8 cellular contexts compared by ENCODE assay signal in genomic region chr16:74667215-74667765, GRCh38. TPM values are rescaled to one million over a fixed set of nuclear protein-coding genes. Genes with fewer than 3 reads are reported as not detected.
DNase-seq lines count a peak whose midpoint lies in the region; ATAC-seq and TF ChIP-seq lines count a peak whose summit lies in the region.

No MANE protein-coding gene starts in this region.

- no peaks in the 10 kb centered on the region for H3K9me3 ChIP-seq in CD4-positive, alpha-beta memory T cell (ENCODE audit: control insufficient read depth in 1 of 2, low read length in 2 of 2)
- H3K9me3 ChIP-seq in endodermal cell (ENCODE audit: control insufficient read depth, low read length) (no peaks in the 10 kb centered on the region), subcutaneous abdominal adipose tissue (ENCODE audit: control insufficient read depth in 5 of 5, low read length in 5 of 5) (no peaks in the 10 kb centered on the region)

- H3K9me3 Mint-ChIP-seq in CD4-positive, alpha-beta memory T cell, result peaks cover 0 to 3% (median 0%) of the 10 kb centered on the region in 8 donors
- H3K9me3 Mint-ChIP-seq in WTC11 (peaks cover 5% of the 10 kb centered on the region), endodermal cell (no peaks in the 10 kb centered on the region)

- peak overlapping the region; percentile 19 to 98 (median 93) for H3K27ac Mint-ChIP-seq in CD4-positive, alpha-beta memory T cell
- peak overlapping the region; percentile 93 for H3K27ac Mint-ChIP-seq in WTC11
- peak overlapping the region; percentile 96 for H3K27ac Mint-ChIP-seq in endodermal cell

- peak; percentile 23 for ATAC-seq in WTC11
- ATAC-seq in HG02588 (IDR thresholded peaks at IDR 0.05; ENCODE audit: unreplicated experiment), result no peak

- CTCF ChIA-PET in CD4-positive, alpha-beta memory T cell (lab: Charles Lee; ENCODE audit: partially characterized antibody), result interaction anchor here (0.7 to 3.0 kb wide), 10 partner anchors 10 to 798 kb away, joined by 3 to 15 read pairs (median 4); partner anchors contain the start of gene MLKL
- CTCF ChIA-PET in WTC11 (lab: Charles Lee), result interaction anchor here (0.7 to 2.7 kb wide), 16 partner anchors 12 to 360 kb away, joined by 3 to 35 read pairs (median 6); partner anchors contain the start of genes FA2H and MLKL

- H3K36me3 Mint-ChIP-seq in CD4-positive, alpha-beta memory T cell, result peaks cover 28 to 33% of the 10 kb centered on the region in 2 donors
- H3K36me3 Mint-ChIP-seq in WTC11 (peaks cover 31% of the 10 kb centered on the region), endodermal cell (ENCODE audit: low read depth) (peaks cover 30% of the 10 kb centered on the region)

- TF ChIP-seq CTCF in WTC11 (IDR thresholded peaks at IDR 0.05) (no peak), endodermal cell (conservative IDR thresholded peaks at IDR 0.05) (no peak)

- no peak overlapping the region for H3K27ac ChIP-seq in CD4-positive, alpha-beta memory T cell (ENCODE audit: low read depth, low read length)
- H3K27ac ChIP-seq in endodermal cell (ENCODE audit: low read depth, low read length), result peak overlapping the region; percentile 74
- peak overlapping the region; percentile 27 for H3K27ac ChIP-seq in subcutaneous abdominal adipose tissue (ENCODE audit: low read depth, low read length)

- POLR2A ChIA-PET in CD4-positive, alpha-beta memory T cell (lab: Charles Lee; ENCODE audit: partially characterized antibody), result interaction anchor here (0.6 to 5.6 kb wide), 14 partner anchors 11 to 980 kb away, joined by 3 to 54 read pairs (median 6); partner anchors contain the start of genes GLG1, KARS1, MLKL and PSMD7
- POLR2A ChIA-PET in WTC11 (lab: Charles Lee), result interaction anchor here (0.6 to 2.1 kb wide), 13 partner anchors 11 to 445 kb away, joined by 3 to 8 read pairs (median 5); partner anchors contain the start of genes GLG1 and MLKL

- peaks cover 26% of the 10 kb centered on the region for H3K4me1 ChIP-seq in CD4-positive, alpha-beta memory T cell (ENCODE audit: insufficient read depth, low read length)
- H3K4me1 ChIP-seq in endodermal cell (ENCODE audit: control insufficient read depth, insufficient read depth, low read length) (no peaks in the 10 kb centered on the region), subcutaneous abdominal adipose tissue (ENCODE audit: control insufficient read depth in 5 of 5, insufficient read depth in 5 of 5, low read length in 5 of 5) (peaks cover 0 to 22% (median 16%) of the 10 kb centered on the region in 5 donors)

- WGBS in endodermal cell (ENCODE audit: insufficient coverage in 1 of 2, insufficient read length in 1 of 2), 2 experiments, result 11 to 18% methylated on average over 12 to 24 of the region's 24 CpGs

- H3K4me3 ChIP-seq in CD4-positive, alpha-beta memory T cell (ENCODE audit: low read length in 2 of 2), result peak overlapping the region; percentile 43 to 46
- peak overlapping the region; percentile 95 for H3K4me3 ChIP-seq in endodermal cell (ENCODE audit: low read length)
- peak overlapping the region; percentile 76 to 94 (median 90) for H3K4me3 ChIP-seq in subcutaneous abdominal adipose tissue (ENCODE audit: low read depth in 1 of 5, low read length in 5 of 5)

- intact Hi-C loops in CD4-positive, alpha-beta memory T cell (cut with micrococcal nuclease), result loop anchor here (1.0 to 5.0 kb wide), 5 partner anchors 34 to 982 kb away; partner anchors contain the start of genes GLG1 and PSMD7

- H3K27me3 ChIP-seq in CD4-positive, alpha-beta memory T cell (ENCODE audit: insufficient read depth, low read length), result no peaks in the 10 kb centered on the region
- H3K27me3 ChIP-seq in endodermal cell (ENCODE audit: control insufficient read depth, insufficient read depth, low read length, poor library complexity, severe bottlenecking) (no peaks in the 10 kb centered on the region), subcutaneous abdominal adipose tissue (ENCODE audit: control insufficient read depth in 5 of 5, insufficient read depth in 4 of 5, low read length in 5 of 5) (no peaks in the 10 kb centered on the region)

- H3K36me3 ChIP-seq in CD4-positive, alpha-beta memory T cell (ENCODE audit: insufficient read depth, low read length), result peaks cover 27% of the 10 kb centered on the region
- peaks cover 33% of the 10 kb centered on the region for H3K36me3 ChIP-seq in endodermal cell (ENCODE audit: control insufficient read depth, insufficient read depth, low read length)
- peaks cover 11 to 33% (median 31%) of the 10 kb centered on the region in 5 donors for H3K36me3 ChIP-seq in subcutaneous abdominal adipose tissue (ENCODE audit: control insufficient read depth in 5 of 5, insufficient read depth in 5 of 5, low read length in 5 of 5)

- H3K9ac ChIP-seq in endodermal cell (ENCODE audit: extremely low read depth, low read length, poor library complexity, severe bottlenecking) (peak overlapping the region; percentile 70), subcutaneous abdominal adipose tissue (ENCODE audit: low read length in 5 of 5) (peak overlapping the region in 4 of 5 donors; percentile 72 to 76 (median 75))

- H3K4me1 Mint-ChIP-seq in CD4-positive, alpha-beta memory T cell, result peaks cover 14 to 45% (median 34%) of the 10 kb centered on the region in 4 donors
- H3K4me1 Mint-ChIP-seq in WTC11, result peaks cover 17% of the 10 kb centered on the region
- peaks cover 9% of the 10 kb centered on the region for H3K4me1 Mint-ChIP-seq in endodermal cell

- H3K27me3 Mint-ChIP-seq in CD4-positive, alpha-beta memory T cell, result no peaks in the 10 kb centered on the region
- H3K27me3 Mint-ChIP-seq in WTC11 (ENCODE audit: low read depth) (peaks cover 4% of the 10 kb centered on the region), endodermal cell (ENCODE audit: insufficient read depth) (no peaks in the 10 kb centered on the region)

- DNase-seq in CD4-positive, alpha-beta memory T cell, result peak in 2 of 5 donors; percentile 16
- DNase-seq in HUDEP-2 (lab: John Stamatoyannopoulos, UW; ENCODE audit: unreplicated experiment in 76 of 76) (peak in 43 of 76 experiments; percentile 5 to 59 (median 21)), WTC11 (ENCODE audit: low spot score) (peak; percentile 60), endodermal cell (peak; percentile 81), mucosa of gallbladder (ENCODE audit: low spot score) (peak; percentile 18), NAMALWA (ENCODE audit: low spot score) (no peak)

- peak overlapping the region; percentile 91 to 100 (median 96) for H3K4me3 Mint-ChIP-seq in CD4-positive, alpha-beta memory T cell
- peak overlapping the region; percentile 85 for H3K4me3 Mint-ChIP-seq in WTC11
- H3K4me3 Mint-ChIP-seq in endodermal cell, result peak overlapping the region; percentile 82

TF ChIP-seq in WTC11, 78 proteins besides CTCF, POLR2A, EP300 and RAD21 (continues in another document):
- TF ChIP-seq ATF2 (CRISPR knock-in tag; IDR thresholded peaks at IDR 0.05; ENCODE audit: borderline replicate concordance, low read depth) (no peak), ESRRA (CRISPR knock-in tag; IDR thresholded peaks at IDR 0.05; ENCODE audit: borderline replicate concordance) (no peak), PREB (CRISPR knock-in tag; IDR thresholded peaks at IDR 0.05; ENCODE audit: borderline replicate concordance) (no peak), ATF1 (CRISPR knock-in tag; IDR thresholded peaks at IDR 0.05) (no peak), ZNF512 (CRISPR knock-in tag; IDR thresholded peaks at IDR 0.05; ENCODE audit: borderline replicate concordance) (no peak)

RNA-seq across cellular contexts. Expression of gene RFWD3, which starts 0.6 kb away (rescaled TPM):
- total RNA-seq in CD4-positive, alpha-beta memory T cell, result 10 to 100 TPM; 59.2 to 64.7 TPM
- 10 to 100 TPM; 12.3 to 20.6 TPM for polyA plus RNA-seq in CD4-positive, alpha-beta memory T cell
- total RNA-seq in WTC11 (2021) (78.8 to 109 TPM (median 86.2 TPM) in 3 replicates), endodermal cell (10 to 100 TPM; 81.7 to 97.7 TPM), mucosa of gallbladder (22.6 TPM)
- polyA plus RNA-seq in endodermal cell (2013, experiment 1 of 2), result 32.2 TPM
- polyA plus RNA-seq in endodermal cell (2013, experiment 2 of 2), result 33.5 TPM

RNA-seq across cellular contexts. Expression of gene MLKL, which starts 33.4 kb away (rescaled TPM):
- 10 to 100 TPM; 37.5 to 40.6 TPM for total RNA-seq in CD4-positive, alpha-beta memory T cell
- polyA plus RNA-seq in CD4-positive, alpha-beta memory T cell, result 10 to 100 TPM; 12.5 to 20.9 TPM
- total RNA-seq in WTC11 (2021), result 4.3 to 5.0 TPM (median 4.4 TPM) in 3 replicates
- 1 to 10 TPM in 1 of 2 donors, under 1 TPM in 1; 0.22 to 1.3 TPM for total RNA-seq in endodermal cell
- 0.57 TPM for polyA plus RNA-seq in endodermal cell (2013, experiment 1 of 2)
- 0.62 TPM for polyA plus RNA-seq in endodermal cell (2013, experiment 2 of 2)
- 12.8 TPM for total RNA-seq in mucosa of gallbladder

Comparison
In these comparisons a context has a peak if more than half of its experiments do, and no peak if none do; other contexts are left out.
1. H3K4me3 ChIP-seq: peak in every context shown above with its lines; median percentile 95 in endodermal cell; 90 in subcutaneous abdominal adipose tissue; 44 in CD4-positive, alpha-beta memory T cell.